16 cellular contexts compared by ENCODE assay signal in genomic region chr9:87527211-87527916, GRCh38.
"Had no signal": no experiment of that assay in that cellular context is flagged by ENCODE, and none has a peak within 500 bp of the region (broad histone marks: within the 10 kb centered on the region; RNA-seq: fewer than 3 reads in every experiment).

No MANE protein-coding gene starts in this region.

- H3K4me3 ChIP-seq: body of pancreas, mucosa of descending colon, skin epidermis, thyroid gland had no signal

- H3K4me1 Mint-ChIP-seq: activated B cell treated with CpG ODN at 0.5 μM for 24 hours; activated CD4-positive, alpha-beta T cell treated with anti-CD3 and anti-CD28 coated beads, Interleukin-2, amount 10 ng/mL, durations not matched to agents 24 days and 14 days; natural killer cell had no signal

- H3K4me3 Mint-ChIP-seq: activated B cell treated with CpG ODN at 0.5 μM for 24 hours; activated CD4-positive, alpha-beta T cell treated with anti-CD3 and anti-CD28 coated beads, Interleukin-2, amount 10 ng/mL, durations not matched to agents 24 days and 14 days; natural killer cell; T-helper 1 cell treated with Interleukin-12 subunit alpha and Interleukin-12 subunit beta and Interleukin-4 antibody, amounts not matched to agents 30 μg/mL and 1 μg/mL, for 36 hours had no signal

- H3K27ac ChIP-seq: body of pancreas, skin epidermis, thyroid gland had no signal

- H3K36me3 ChIP-seq: thyroid gland had no signal

- H3K9me3 ChIP-seq: body of pancreas, mucosa of descending colon, thyroid gland had no signal

- H3K36me3 Mint-ChIP-seq: activated naive CD4-positive, alpha-beta T cell treated with anti-CD3 and anti-CD28 coated beads, Interleukin-2, amount 50 U/mL, for 72 hours; natural killer cell had no signal

- ATAC-seq: activated naive CD4-positive, alpha-beta T cell treated with anti-CD3 and anti-CD28 coated beads, Interleukin-2, amount 50 U/mL, for 72 hours; body of pancreas; left cardiac atrium; mucosa of descending colon; natural killer cell had no signal

- H3K27ac Mint-ChIP-seq: activated B cell treated with CpG ODN at 0.5 μM for 24 hours; activated CD4-positive, alpha-beta T cell treated with anti-CD3 and anti-CD28 coated beads, Interleukin-2, amount 10 ng/mL, durations not matched to agents 24 days and 14 days; activated naive CD4-positive, alpha-beta T cell treated with anti-CD3 and anti-CD28 coated beads, Interleukin-2, amount 50 U/mL, for 72 hours; natural killer cell; T-helper 1 cell treated with Interleukin-12 subunit alpha and Interleukin-12 subunit beta and Interleukin-4 antibody, amounts not matched to agents 30 μg/mL and 1 μg/mL, for 36 hours had no signal

- DNase-seq: activated B cell treated with CpG ODN at 0.5 μM for 24 hours; activated CD4-positive, alpha-beta T cell treated with anti-CD3 and anti-CD28 coated beads, Interleukin-2, amount 10 ng/mL, durations not matched to agents 24 days and 14 days; activated effector memory CD4-positive, alpha-beta T cell treated with anti-CD3 and anti-CD28 coated beads, Interleukin-2, amount 50 U/mL, for 16 hours; amniotic stem cell; body of pancreas; central memory CD4-positive, alpha-beta T cell; cortex of kidney; glutamatergic neuron; left cardiac atrium; mucosa of descending colon; natural killer cell; nucleus accumbens; thyroid gland had no signal

- H3K27me3 ChIP-seq: body of pancreas, thyroid gland had no signal

- H3K9me3 Mint-ChIP-seq: activated B cell treated with CpG ODN at 0.5 μM for 24 hours; activated CD4-positive, alpha-beta T cell treated with anti-CD3 and anti-CD28 coated beads, Interleukin-2, amount 10 ng/mL, durations not matched to agents 24 days and 14 days; activated naive CD4-positive, alpha-beta T cell treated with anti-CD3 and anti-CD28 coated beads, Interleukin-2, amount 50 U/mL, for 72 hours; natural killer cell; T-helper 1 cell treated with Interleukin-12 subunit alpha and Interleukin-12 subunit beta and Interleukin-4 antibody, amounts not matched to agents 30 μg/mL and 1 μg/mL, for 36 hours had no signal
